18 cellular contexts compared by ENCODE assay signal in genomic region chr2:206176128-206176527, GRCh38. TPM values are rescaled to one million over a fixed set of nuclear protein-coding genes. Genes with fewer than 3 reads are reported as not detected.
DNase-seq lines count a peak whose midpoint lies in the region; ATAC-seq and TF ChIP-seq lines count a peak whose summit lies in the region.
"Had no signal": no experiment of that assay in that cellular context is flagged by ENCODE, and none has a peak within 500 bp of the region (broad histone marks: within the 10 kb centered on the region; RNA-seq: fewer than 3 reads in every experiment).

No MANE protein-coding gene starts in this region.

- ATAC-seq in HG02970 (IDR thresholded peaks at IDR 0.05; ENCODE audit: low FRiP score, unreplicated experiment) = no peak
- ATAC-seq: HepG2, Panc1 had no signal

- no peak for TF ChIP-seq CTCF in choroid plexus epithelial cell (conservative IDR thresholded peaks at IDR 0.05; ENCODE audit: low read depth, low read length)

- peak; percentile 44 for DNase-seq in A172 (ENCODE audit: low spot score)
- DNase-seq in LHCN-M2 (ENCODE audit: low read depth) = peak; percentile 51
- DNase-seq in choroid plexus epithelial cell (ENCODE audit: low read depth) = peak; percentile 46
- DNase-seq in medulla oblongata (ENCODE audit: extremely low spot score) = peak; percentile 11
- no peak for DNase-seq in HUDEP-2 (lab: John Stamatoyannopoulos, UW; ENCODE audit: unreplicated experiment in 76 of 76)
- DNase-seq in effector CD8-positive, alpha-beta T cell (lab: John Stamatoyannopoulos, UW) = no peak
- DNase-seq in activated CD4-positive, alpha-beta T cell treated with anti-CD3 and anti-CD28 coated beads for 4 hours = no peak
- DNase-seq: 8988T, KBM-7, NCI-H1092 treated with DMSO at 0.1 percent for 48 hours, NCI-H1436 treated with DMSO at 0.1 percent for 48 hours, NCI-H1930, NCI-H345, NCI-H524, NCI-H82 had no signal

- no peak overlapping the region for H3K4me3 ChIP-seq in choroid plexus epithelial cell (ENCODE audit: low read depth, low read length)

RNA-seq across cellular contexts. Expression of gene EEF1B2, which starts 16.4 kb away (rescaled TPM):
- total RNA-seq in A172 (2014; rRNA removed; shearing (Covaris generic)) = 616 and 655 TPM in 2 replicates
- total RNA-seq in LHCN-M2 (2014; rRNA removed) = 480 and 488 TPM in 2 replicates
- 800 TPM for polyA plus RNA-seq in LHCN-M2 (2012)

RNA-seq across cellular contexts. Expression of gene NDUFS1, which starts 16.9 kb away (rescaled TPM):
- 211 and 212 TPM in 2 replicates for total RNA-seq in A172 (2014; rRNA removed; shearing (Covaris generic))
- 120 and 134 TPM in 2 replicates for total RNA-seq in LHCN-M2 (2014; rRNA removed)
- polyA plus RNA-seq in LHCN-M2 (2012) = 43.7 TPM

Comparison
In these comparisons a context has a peak if more than half of its experiments do, and no peak if none do; other contexts are left out.
1. DNase-seq: peak in A172 (single experiment), LHCN-M2 (single experiment), choroid plexus epithelial cell (single experiment) and medulla oblongata (single experiment); none in HUDEP-2 (0 of 76), effector CD8-positive, alpha-beta T cell (single experiment) and activated CD4-positive, alpha-beta T cell treated with anti-CD3 and anti-CD28 coated beads for 4 hours (0 of 2).